ENCODE assay signal across 1 cellular context in genomic region chr10:56715262-56715661, GRCh38.
TF ChIP-seq lines count a peak whose summit lies in the region.

No MANE protein-coding gene starts in this region.

TF ChIP-seq in GM12878, 131 proteins besides CTCF, POLR2A, EP300 and RAD21 (continued from another document):
- TF ChIP-seq ZBTB4 (CRISPR knock-in tag; IDR thresholded peaks at IDR 0.05) (no peak), KLF5 (IDR thresholded peaks at IDR 0.05; ENCODE audit: partially characterized antibody) (no peak), CHD4 (IDR thresholded peaks at IDR 0.05) (no peak), ZNF592 (IDR thresholded peaks at IDR 0.05) (no peak)
